Comparison of ENCODE assay signal across 26 cellular contexts in genomic region chr15:28876131-28876844, GRCh38. TPM values are rescaled to one million over a fixed set of nuclear protein-coding genes. Genes with fewer than 3 reads are reported as not detected.
DNase-seq lines count a peak whose midpoint lies in the region; ATAC-seq, FAIRE-seq and TF ChIP-seq lines count a peak whose summit lies in the region.
"Had no signal": no experiment of that assay in that cellular context is flagged by ENCODE, and none has a peak within 500 bp of the region (broad histone marks: within the 10 kb centered on the region; RNA-seq: fewer than 3 reads in every experiment).

No MANE protein-coding gene starts in this region.

- DNase-seq in stimulated activated naive CD4-positive, alpha-beta T cell (lab: John Stamatoyannopoulos, UW) = peak in 4 of 6 experiments; percentile 8 to 41 (median 23)
- no peak for DNase-seq in stimulated activated naive CD4-positive, alpha-beta T cell treated with Interleukin-2 at 50 U/mL for 16 hours (lab: John Stamatoyannopoulos, UW)
- DNase-seq in glutamatergic neuron (no peak), midbrain (lab: John Stamatoyannopoulos, UW) (peak; percentile 46), UCSD-AML1 (lab: John Stamatoyannopoulos, UW; ENCODE audit: unreplicated experiment) (no peak), NCI-H2107 (lab: John Stamatoyannopoulos, UW) (no peak), frontal cortex (ENCODE audit: low spot score in 2 of 2) (no peak)
- DNase-seq: activated CD4-positive, alpha-beta T cell treated with anti-CD3 and anti-CD28 coated beads, Interleukin-2, amount 10 ng/mL, durations not matched to agents 24 days and 14 days; activated CD8-positive, alpha-beta memory T cell treated with anti-CD3 and anti-CD28 coated beads, Interleukin-2, amount 50 U/mL, for 4 hours; activated gamma-delta T cell; amniotic stem cell; EL; NCI-H1436 treated with DMSO at 0.1 percent for 48 hours; NCI-H2171; stimulated activated CD4-positive, alpha-beta T cell treated with anti-CD3 and anti-CD28 coated beads, Interleukin-4, amount 100 ng/mL, for 4 hours had no signal

- no peak overlapping the region for H3K4me3 Mint-ChIP-seq in glutamatergic neuron (ENCODE audit: unreplicated experiment)
- H3K4me3 Mint-ChIP-seq: activated CD4-positive, alpha-beta T cell treated with anti-CD3 and anti-CD28 coated beads, Interleukin-2, amount 10 ng/mL, durations not matched to agents 24 days and 14 days; dendritic cell treated with granulocyte-macrophage colony-stimulating factor and Interleukin-4, amounts not matched to agents 40 ng/mL and 50 ng/mL, for 4 days had no signal

- peak overlapping the region; percentile 48 for H3K27ac Mint-ChIP-seq in glutamatergic neuron (ENCODE audit: unreplicated experiment)
- H3K27ac Mint-ChIP-seq: activated CD4-positive, alpha-beta T cell treated with anti-CD3 and anti-CD28 coated beads, Interleukin-2, amount 10 ng/mL, durations not matched to agents 24 days and 14 days; dendritic cell treated with granulocyte-macrophage colony-stimulating factor and Interleukin-4, amounts not matched to agents 40 ng/mL and 50 ng/mL, for 4 days had no signal

- FAIRE-seq in frontal cortex (lab: Jason Lieb, UNC) = no peak
- FAIRE-seq: D721Med, GM18507, TTC549 had no signal

- ATAC-seq in GM18873 (IDR thresholded peaks at IDR 0.05; ENCODE audit: low FRiP score, unreplicated experiment) = no peak
- ATAC-seq: left lobe of liver had no signal

- peaks cover 9% of the 10 kb centered on the region for H3K9me3 Mint-ChIP-seq in glutamatergic neuron (ENCODE audit: unreplicated experiment)
- H3K9me3 Mint-ChIP-seq: activated CD4-positive, alpha-beta T cell treated with anti-CD3 and anti-CD28 coated beads, Interleukin-2, amount 10 ng/mL, durations not matched to agents 24 days and 14 days; dendritic cell treated with granulocyte-macrophage colony-stimulating factor and Interleukin-4, amounts not matched to agents 40 ng/mL and 50 ng/mL, for 4 days had no signal

- peaks cover 6% of the 10 kb centered on the region for H3K36me3 Mint-ChIP-seq in glutamatergic neuron (ENCODE audit: unreplicated experiment)

- H3K4me1 Mint-ChIP-seq in glutamatergic neuron (ENCODE audit: low read depth, unreplicated experiment) = peaks cover 12% of the 10 kb centered on the region
- H3K4me1 Mint-ChIP-seq: activated CD4-positive, alpha-beta T cell treated with anti-CD3 and anti-CD28 coated beads, Interleukin-2, amount 10 ng/mL, durations not matched to agents 24 days and 14 days had no signal

- no peak for TF ChIP-seq CTCF in glutamatergic neuron (IDR thresholded peaks at IDR 0.05; ENCODE audit: partially characterized antibody, unreplicated experiment)

- H3K27me3 Mint-ChIP-seq in glutamatergic neuron (ENCODE audit: unreplicated experiment) = peaks cover 6% of the 10 kb centered on the region
- H3K27me3 Mint-ChIP-seq: dendritic cell treated with granulocyte-macrophage colony-stimulating factor and Interleukin-4, amounts not matched to agents 40 ng/mL and 50 ng/mL, for 4 days had no signal

RNA-seq across cellular contexts. Expression of gene APBA2, which starts 9.5 kb away (rescaled TPM):
- total RNA-seq in glutamatergic neuron (ENCODE audit: unreplicated experiment) (166 TPM), frontal cortex (117 TPM)

RNA-seq across cellular contexts. Expression of gene GOLGA6L7, which starts 27.8 kb away (rescaled TPM):
- not detected for total RNA-seq in glutamatergic neuron (ENCODE audit: unreplicated experiment)
- total RNA-seq in frontal cortex = not detected
- total RNA-seq: A673; activated CD4-positive, alpha-beta T cell treated with anti-CD3 and anti-CD28 coated beads, Interleukin-2, amount 10 ng/mL, durations not matched to agents 24 days and 14 days; cardiac muscle cell; fibroblast of villous mesenchyme; left lobe of liver; mononuclear cell; urinary bladder had no signal

Comparison
In these comparisons a context has a peak if more than half of its experiments do, and no peak if none do; other contexts are left out.
1. DNase-seq: peak in stimulated activated naive CD4-positive, alpha-beta T cell (4 of 6) and midbrain (single experiment); none in stimulated activated naive CD4-positive, alpha-beta T cell treated with Interleukin-2 at 50 U/mL for 16 hours (single experiment), glutamatergic neuron (single experiment), UCSD-AML1 (single experiment), NCI-H2107 (single experiment) and frontal cortex (0 of 2).